22 cellular contexts compared by ENCODE assay signal in genomic region chr12:24896171-24896570, GRCh38.
"Had no signal": no experiment of that assay in that cellular context is flagged by ENCODE, and none has a peak within 500 bp of the region (broad histone marks: within the 10 kb centered on the region; RNA-seq: fewer than 3 reads in every experiment).

No MANE protein-coding gene starts in this region.

- H3K27ac Mint-ChIP-seq: activated CD4-positive, alpha-beta memory T cell treated with anti-CD3 and anti-CD28 coated beads, Interleukin-2, amount 10 ng/mL, durations not matched to agents 7 days and 5 days; activated CD8-positive, alpha-beta memory T cell treated with anti-CD3 and anti-CD28 coated beads, Interleukin-2, amount 10 ng/mL, durations not matched to agents 7 days and 5 days; activated naive CD8-positive, alpha-beta T cell treated with anti-CD3 and anti-CD28 coated beads for 36 hours; activated T-helper 17 cell treated with anti-CD3 and anti-CD28 coated beads, Interleukin-2, amount 50 U/mL, for 72 hours; stimulated activated naive B cell treated with anti-CD40 and anti-IgM and Interleukin-4, amounts not matched to agents 10 μg/mL and 1 μg/mL and 100 μg/mL, for 72 hours had no signal

- H3K4me3 ChIP-seq: prostate gland, right lobe of liver, SK-N-MC, thyroid gland, vagina had no signal

- H3K4me3 Mint-ChIP-seq: activated CD4-positive, alpha-beta memory T cell treated with anti-CD3 and anti-CD28 coated beads, Interleukin-2, amount 10 ng/mL, durations not matched to agents 7 days and 5 days; activated CD8-positive, alpha-beta memory T cell treated with anti-CD3 and anti-CD28 coated beads, Interleukin-2, amount 10 ng/mL, durations not matched to agents 7 days and 5 days; activated naive CD8-positive, alpha-beta T cell treated with anti-CD3 and anti-CD28 coated beads for 36 hours; activated T-helper 17 cell treated with anti-CD3 and anti-CD28 coated beads, Interleukin-2, amount 50 U/mL, for 72 hours; neural crest cell; stimulated activated naive B cell treated with anti-CD40 and anti-IgM and Interleukin-4, amounts not matched to agents 10 μg/mL and 1 μg/mL and 100 μg/mL, for 72 hours had no signal

- DNase-seq: activated CD4-positive, alpha-beta memory T cell treated with anti-CD3 and anti-CD28 coated beads, Interleukin-2, amount 10 ng/mL, durations not matched to agents 7 days and 5 days; activated CD4-positive, alpha-beta T cell treated with anti-CD3 and anti-CD28 coated beads for 4 hours; activated CD8-positive, alpha-beta memory T cell treated with anti-CD3 and anti-CD28 coated beads, Interleukin-2, amount 10 ng/mL, durations not matched to agents 7 days and 5 days; activated naive CD4-positive, alpha-beta T cell; activated naive CD8-positive, alpha-beta T cell treated with anti-CD3 and anti-CD28 coated beads for 36 hours; activated T-cell treated with anti-CD3 and anti-CD28 coated beads, Interleukin-2, amount 50 U/mL, for 1 hour; brain microvascular endothelial cell; cortex of kidney; effector CD4-positive, alpha-beta T cell; hypothalamus; islet precursor cell; left colon; right lobe of liver; stimulated activated naive B cell treated with anti-CD40 and anti-IgM and Interleukin-4, amounts not matched to agents 10 μg/mL and 1 μg/mL and 100 μg/mL, for 72 hours; thyroid gland; WERI-Rb-1 had no signal

- H3K9me3 ChIP-seq: prostate gland, right lobe of liver, thyroid gland, vagina had no signal

- H3K27me3 Mint-ChIP-seq: activated CD8-positive, alpha-beta memory T cell treated with anti-CD3 and anti-CD28 coated beads, Interleukin-2, amount 10 ng/mL, durations not matched to agents 7 days and 5 days; stimulated activated naive B cell treated with anti-CD40 and anti-IgM and Interleukin-4, amounts not matched to agents 10 μg/mL and 1 μg/mL and 100 μg/mL, for 72 hours had no signal

- H3K9me3 Mint-ChIP-seq: activated CD4-positive, alpha-beta memory T cell treated with anti-CD3 and anti-CD28 coated beads, Interleukin-2, amount 10 ng/mL, durations not matched to agents 7 days and 5 days; neural crest cell had no signal

- H3K4me1 ChIP-seq: prostate gland, right lobe of liver, vagina had no signal

- H3K36me3 ChIP-seq: prostate gland, right lobe of liver, thyroid gland, vagina, WERI-Rb-1 had no signal

- H3K27me3 ChIP-seq: brain microvascular endothelial cell, right lobe of liver, thyroid gland, vagina had no signal

- H3K27ac ChIP-seq: brain microvascular endothelial cell, prostate gland, right lobe of liver, SK-N-MC, thyroid gland, vagina, WERI-Rb-1 had no signal

- ATAC-seq: activated CD8-positive, alpha-beta memory T cell treated with anti-CD3 and anti-CD28 coated beads, Interleukin-2, amount 10 ng/mL, durations not matched to agents 7 days and 5 days; activated T-helper 17 cell treated with anti-CD3 and anti-CD28 coated beads, Interleukin-2, amount 50 U/mL, for 72 hours; esophagus mucosa; left colon; right lobe of liver; stimulated activated naive B cell treated with anti-CD40 and anti-IgM and Interleukin-4, amounts not matched to agents 10 μg/mL and 1 μg/mL and 100 μg/mL, for 72 hours had no signal
